Comparison of ENCODE assay signal across 9 cellular contexts in the genomic region with DNA sequence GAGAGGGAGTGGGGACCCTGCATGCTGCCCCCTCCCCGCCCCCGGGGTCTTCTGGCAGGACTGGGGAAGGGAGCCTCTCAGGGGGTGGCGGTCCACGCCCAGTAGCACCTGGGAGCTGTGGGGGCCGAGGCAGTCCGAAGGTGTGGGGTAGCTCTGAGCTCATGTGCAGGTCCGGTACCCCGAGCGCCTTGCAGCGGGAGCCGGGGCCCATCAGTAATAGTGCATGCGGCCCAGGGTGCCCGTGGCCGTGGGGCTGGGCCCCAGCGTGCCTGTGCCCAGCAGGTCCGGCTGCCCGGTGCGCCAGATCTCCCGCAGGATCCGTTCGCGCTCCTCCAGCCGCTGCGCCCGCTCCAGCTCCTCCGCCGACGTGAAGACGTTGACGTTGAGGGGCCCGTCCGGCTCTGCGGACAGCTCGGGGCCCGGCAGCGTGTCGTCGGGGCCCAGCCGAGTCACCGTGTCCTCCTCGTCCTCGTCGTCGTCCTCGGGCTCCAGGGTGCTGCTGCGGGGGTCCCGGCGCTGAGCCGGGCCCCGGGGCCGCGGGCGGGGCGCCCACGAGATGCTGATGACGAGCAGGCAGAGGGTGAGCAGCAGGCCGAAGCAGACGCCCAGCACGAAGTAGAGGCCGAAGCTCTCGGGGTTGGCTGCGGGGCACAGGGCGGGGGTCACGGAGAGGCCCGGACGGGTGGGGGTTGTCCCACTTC. TPM values are rescaled to one million over a fixed set of nuclear protein-coding genes. Genes with fewer than 3 reads are reported as not detected.
DNase-seq lines count a peak whose midpoint lies in the region; ATAC-seq and TF ChIP-seq lines count a peak whose summit lies in the region.
"Had no signal": no experiment of that assay in that cellular context is flagged by ENCODE, and none has a peak within 500 bp of the region (broad histone marks: within the 10 kb centered on the region; RNA-seq: fewer than 3 reads in every experiment).

No MANE protein-coding gene starts in this region.

- H3K36me3 ChIP-seq in lower lobe of right lung (no peaks in the 10 kb centered on the region), thyroid gland (no peaks in the 10 kb centered on the region)

- peaks cover 2% of the 10 kb centered on the region for H3K27me3 Mint-ChIP-seq in activated CD4-positive, alpha-beta T cell treated with anti-CD3 and anti-CD28 coated beads, Interleukin-2, amount 10 ng/mL, durations not matched to agents 24 days and 14 days

- H3K9me3 Mint-ChIP-seq in activated CD4-positive, alpha-beta T cell treated with anti-CD3 and anti-CD28 coated beads, Interleukin-2, amount 10 ng/mL, durations not matched to agents 24 days and 14 days, result no peaks in the 10 kb centered on the region

- peak overlapping the region; percentile 78 to 81 for H3K4me3 ChIP-seq in cardiac fibroblast (replicated peaks in 1 of 2; ENCODE audit: low read depth in 2 of 2, low read length in 2 of 2)
- H3K4me3 ChIP-seq in lower lobe of right lung, result peak overlapping the region; percentile 84
- peak overlapping the region in 1 of 3 donors; percentile 62 for H3K4me3 ChIP-seq in thyroid gland (replicated peaks in 1 of 3)

- H3K4me1 ChIP-seq in lower lobe of right lung, result peaks cover 32% of the 10 kb centered on the region
- H3K4me1 ChIP-seq in thyroid gland, result peaks cover 22 to 30% of the 10 kb centered on the region in 2 donors

- no peak overlapping the region for H3K27ac Mint-ChIP-seq in activated CD4-positive, alpha-beta T cell treated with anti-CD3 and anti-CD28 coated beads, Interleukin-2, amount 10 ng/mL, durations not matched to agents 24 days and 14 days

- 70 to 73% methylated on average over 19 to 22 of the region's 66 CpGs for WGBS in thyroid gland, 2 donors

- no peaks in the 10 kb centered on the region for H3K27me3 ChIP-seq in lower lobe of right lung (ENCODE audit: low read depth)
- no peaks in the 10 kb centered on the region for H3K27me3 ChIP-seq in thyroid gland

- intact Hi-C loops in activated CD4-positive, alpha-beta T cell treated with anti-CD3 and anti-CD28 coated beads, Interleukin-2, amount 10 ng/mL, durations not matched to agents 24 days and 14 days (cut with micrococcal nuclease), result loop anchor here (5.0 kb wide), 2 partner anchors 45 to 65 kb away; a partner anchor contains a TSS
- intact Hi-C loops in lower lobe of right lung (cut with DNase I), result no loop called here
- intact Hi-C loops in thyroid gland (cut with DNase I), result no loop called here

- H3K9me3 ChIP-seq in lower lobe of right lung (no peaks in the 10 kb centered on the region), thyroid gland (no peaks in the 10 kb centered on the region)

- H3K4me3 Mint-ChIP-seq in activated CD4-positive, alpha-beta T cell treated with anti-CD3 and anti-CD28 coated beads, Interleukin-2, amount 10 ng/mL, durations not matched to agents 24 days and 14 days, result peak overlapping the region; percentile 73

- ATAC-seq in lower lobe of right lung, result peak; percentile 1 to 2
- no peak for ATAC-seq in HG02678 (IDR thresholded peaks at IDR 0.05; ENCODE audit: unreplicated experiment)

- peaks cover 25% of the 10 kb centered on the region for H3K4me1 Mint-ChIP-seq in activated CD4-positive, alpha-beta T cell treated with anti-CD3 and anti-CD28 coated beads, Interleukin-2, amount 10 ng/mL, durations not matched to agents 24 days and 14 days

- peaks cover 7% of the 10 kb centered on the region for H3K36me3 Mint-ChIP-seq in activated CD4-positive, alpha-beta T cell treated with anti-CD3 and anti-CD28 coated beads, Interleukin-2, amount 10 ng/mL, durations not matched to agents 24 days and 14 days (ENCODE audit: low read depth)

- TF ChIP-seq CTCF in cardiac fibroblast (IDR thresholded peaks at IDR 0.05; ENCODE audit: low read depth, low read length), result no peak
- no peak for TF ChIP-seq CTCF in lower lobe of right lung (IDR thresholded peaks at IDR 0.05)
- no peak for TF ChIP-seq CTCF in thyroid gland (IDR thresholded peaks at IDR 0.05)

- DNase-seq in activated CD4-positive, alpha-beta T cell treated with anti-CD3 and anti-CD28 coated beads, Interleukin-2, amount 10 ng/mL, durations not matched to agents 24 days and 14 days, result no peak
- DNase-seq in activated CD4-positive, alpha-beta T cell treated with anti-CD3 and anti-CD28 coated beads for 4 hours, result no peak
- DNase-seq in cardiac fibroblast (ENCODE audit: low read depth in 2 of 2), result peak; percentile 24 to 45
- DNase-seq in lower lobe of right lung, result no peak
- DNase-seq in thyroid gland, result no peak
- DNase-seq in nucleus accumbens (lab: John Stamatoyannopoulos, UW), result no peak
- DNase-seq in NCI-H146 treated with DMSO at 0.1 percent for 48 hours (lab: John Stamatoyannopoulos, UW; ENCODE audit: unreplicated experiment), result no peak
- DNase-seq: DMS79 treated with DMSO at 0.1 percent for 48 hours had no signal

- no peak for TF ChIP-seq POLR2A in thyroid gland (IDR thresholded peaks at IDR 0.05)

- H3K27ac ChIP-seq in lower lobe of right lung, result peak overlapping the region; percentile 86
- H3K27ac ChIP-seq in thyroid gland, result peak overlapping the region; percentile 70 to 88 (median 83)

RNA-seq across cellular contexts. Expression of a gene that starts 1.2 kb away (rescaled TPM):
- total RNA-seq in activated CD4-positive, alpha-beta T cell treated with anti-CD3 and anti-CD28 coated beads, Interleukin-2, amount 10 ng/mL, durations not matched to agents 24 days and 14 days, result 7.5 and 9.0 TPM in 2 replicates
- total RNA-seq in lower lobe of right lung (25.7 TPM), thyroid gland (10 to 100 TPM; 30.7 to 71.5 (median 52.5) TPM)

RNA-seq across cellular contexts. Expression of a gene that starts 16.1 kb away (rescaled TPM):
- total RNA-seq in activated CD4-positive, alpha-beta T cell treated with anti-CD3 and anti-CD28 coated beads, Interleukin-2, amount 10 ng/mL, durations not matched to agents 24 days and 14 days, result 17.0 and 19.4 TPM in 2 replicates
- total RNA-seq in lower lobe of right lung (8.5 TPM), thyroid gland (10 to 100 TPM; 10.7 to 25.1 (median 16.9) TPM)

Comparison
In these comparisons a context has a peak if more than half of its experiments do, and no peak if none do; other contexts are left out.
1. DNase-seq: peak in cardiac fibroblast (2 of 2); none in activated CD4-positive, alpha-beta T cell treated with anti-CD3 and anti-CD28 coated beads, Interleukin-2, amount 10 ng/mL, durations not matched to agents 24 days and 14 days (single experiment), activated CD4-positive, alpha-beta T cell treated with anti-CD3 and anti-CD28 coated beads for 4 hours (0 of 2), lower lobe of right lung (single experiment), thyroid gland (0 of 2), nucleus accumbens (0 of 56) and NCI-H146 treated with DMSO at 0.1 percent for 48 hours (single experiment).